19 cellular contexts compared by ENCODE assay signal in the genomic region with DNA sequence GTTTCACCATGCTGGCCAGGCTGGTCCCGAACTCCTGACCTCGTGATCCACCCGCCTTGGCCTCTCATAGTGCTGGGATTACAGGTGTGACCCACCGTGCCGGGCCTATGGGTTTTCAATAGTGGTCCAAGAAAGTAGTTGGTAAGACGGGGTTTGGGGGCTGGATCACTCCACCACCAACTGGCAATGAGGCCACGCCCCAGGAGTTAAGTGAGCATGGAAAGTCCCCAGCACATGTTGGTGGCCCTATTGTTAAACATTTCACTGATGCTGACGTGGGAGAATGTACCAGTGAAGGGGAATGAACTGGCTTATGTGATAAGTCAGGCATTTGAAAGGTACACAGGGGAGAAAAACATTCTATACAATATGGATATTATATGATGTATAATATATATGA.
"Had no signal": no experiment of that assay in that cellular context is flagged by ENCODE, and none has a peak within 500 bp of the region (broad histone marks: within the 10 kb centered on the region; RNA-seq: fewer than 3 reads in every experiment).

No MANE protein-coding gene starts in this region.

- H3K36me3 ChIP-seq: tibial artery had no signal

- H3K27ac ChIP-seq: tibial artery had no signal

- H3K4me1 ChIP-seq: tibial artery had no signal

- DNase-seq: activated CD4-positive, alpha-beta T cell treated with anti-CD3 and anti-CD28 coated beads, Interleukin-2, amount 10 ng/mL, durations not matched to agents 24 days and 14 days; activated CD8-positive, alpha-beta memory T cell treated with anti-CD3 and anti-CD28 coated beads, Interleukin-2, amount 50 U/mL, for 48 hours; activated CD8-positive, alpha-beta T cell treated with anti-CD3 and anti-CD28 coated beads, Interleukin-2, amount 10 ng/mL, durations not matched to agents 7 days and 5 days; activated effector memory CD4-positive, alpha-beta T cell treated with anti-CD3 and anti-CD28 coated beads, Interleukin-2, amount 50 U/mL, for 16 hours; activated naive CD4-positive, alpha-beta T cell treated with anti-CD3 and anti-CD28 coated beads, Interleukin-2, amount 50 U/mL, for 16 hours; activated T-cell treated with anti-CD3 and anti-CD28 coated beads, Interleukin-2, amount 50 U/mL, for 72 hours; aorta; cortex of kidney; effector memory CD4-positive, alpha-beta T cell; foreskin melanocyte; naive B cell; retina; stimulated activated CD8-positive, alpha-beta memory T cell treated with anti-CD3 and anti-CD28 coated beads, Interleukin-4, amount 100 ng/mL, for 48 hours; stimulated activated naive CD4-positive, alpha-beta T cell treated with Interleukin-2 at 50 U/mL for 16 hours; T-helper 1 cell; T-helper 9 cell had no signal

- H3K4me1 Mint-ChIP-seq: activated CD4-positive, alpha-beta T cell treated with anti-CD3 and anti-CD28 coated beads, Interleukin-2, amount 10 ng/mL, durations not matched to agents 24 days and 14 days; neural crest cell had no signal

- H3K4me3 Mint-ChIP-seq: activated CD4-positive, alpha-beta T cell treated with anti-CD3 and anti-CD28 coated beads, Interleukin-2, amount 10 ng/mL, durations not matched to agents 24 days and 14 days; activated CD8-positive, alpha-beta T cell treated with anti-CD3 and anti-CD28 coated beads, Interleukin-2, amount 10 ng/mL, durations not matched to agents 7 days and 5 days; activated T-cell treated with anti-CD3 and anti-CD28 coated beads, Interleukin-2, amount 50 U/mL, for 72 hours; naive B cell; neural crest cell had no signal

- H3K4me3 ChIP-seq: lung, tibial artery had no signal

- H3K9me3 Mint-ChIP-seq: activated T-cell treated with anti-CD3 and anti-CD28 coated beads, Interleukin-2, amount 50 U/mL, for 72 hours had no signal

- H3K27me3 ChIP-seq: tibial artery had no signal

- H3K27ac Mint-ChIP-seq: activated CD4-positive, alpha-beta T cell treated with anti-CD3 and anti-CD28 coated beads, Interleukin-2, amount 10 ng/mL, durations not matched to agents 24 days and 14 days; activated CD8-positive, alpha-beta T cell treated with anti-CD3 and anti-CD28 coated beads, Interleukin-2, amount 10 ng/mL, durations not matched to agents 7 days and 5 days; activated T-cell treated with anti-CD3 and anti-CD28 coated beads, Interleukin-2, amount 50 U/mL, for 72 hours had no signal

- H3K36me3 Mint-ChIP-seq: naive B cell had no signal
